14 cellular contexts compared by ENCODE assay signal in the genomic region with DNA sequence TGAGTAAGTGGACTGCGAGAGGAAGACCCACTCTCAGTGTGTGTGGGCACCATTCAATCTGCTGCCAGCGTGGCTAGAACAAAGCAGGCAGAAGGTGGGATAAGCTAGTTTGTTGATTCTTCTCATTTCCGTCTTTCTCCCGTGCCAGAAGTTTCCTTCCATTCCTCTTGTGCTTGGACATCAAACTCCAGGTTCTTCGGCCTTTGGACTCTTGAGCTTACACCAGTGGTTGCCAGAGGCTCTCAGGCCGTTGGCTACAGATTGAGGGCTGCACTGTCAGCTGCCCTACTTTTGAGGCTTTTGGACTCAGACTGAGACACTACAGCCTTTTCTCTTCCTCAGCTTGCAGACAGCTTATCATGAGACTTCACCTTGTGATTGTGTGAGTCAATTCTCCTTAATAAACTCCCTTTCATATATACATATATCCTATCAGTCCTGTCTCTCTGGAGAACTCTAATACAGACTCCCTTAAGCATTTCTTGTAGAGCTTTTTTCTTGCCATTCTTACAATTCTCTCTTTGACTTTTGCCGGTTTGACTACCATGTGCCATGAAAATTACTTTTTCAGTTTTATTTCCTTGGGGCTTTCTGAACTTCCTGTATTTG.
"Had no signal": no experiment of that assay in that cellular context is flagged by ENCODE, and none has a peak within 500 bp of the region (broad histone marks: within the 10 kb centered on the region; RNA-seq: fewer than 3 reads in every experiment).

No MANE protein-coding gene starts in this region.

- H3K36me3 ChIP-seq: gastrocnemius medialis, heart right ventricle, sigmoid colon had no signal

- H3K4me1 ChIP-seq: gastrocnemius medialis, heart right ventricle, sigmoid colon had no signal

- ATAC-seq: gastrocnemius medialis, heart right ventricle, left ventricle myocardium superior, natural killer cell had no signal

- H3K9me3 ChIP-seq: gastrocnemius medialis had no signal

- H3K4me3 ChIP-seq: dorsolateral prefrontal cortex, gastrocnemius medialis, heart right ventricle, sigmoid colon, skin epidermis had no signal

- FAIRE-seq: urothelium cell line had no signal

- H3K27me3 ChIP-seq: gastrocnemius medialis, sigmoid colon had no signal

- H3K27ac ChIP-seq: dorsolateral prefrontal cortex, gastrocnemius medialis, heart right ventricle, sigmoid colon, skin epidermis had no signal

- DNase-seq: cortex of kidney; dorsolateral prefrontal cortex; effector CD8-positive, alpha-beta T cell; gastrocnemius medialis; heart right ventricle; islet precursor cell; left ventricle myocardium superior; natural killer cell; posterior cingulate gyrus; sigmoid colon; stimulated activated CD4-positive, alpha-beta T cell treated with anti-CD3 and anti-CD28 coated beads, Interleukin-12 subunit alpha, Interleukin-12 subunit beta, amount 100 ng/mL, for 4 hours; stimulated activated naive CD4-positive, alpha-beta T cell treated with Interleukin-2 at 50 U/mL for 16 hours had no signal
